ENCODE assay signal across 2 cellular contexts in the genomic region with DNA sequence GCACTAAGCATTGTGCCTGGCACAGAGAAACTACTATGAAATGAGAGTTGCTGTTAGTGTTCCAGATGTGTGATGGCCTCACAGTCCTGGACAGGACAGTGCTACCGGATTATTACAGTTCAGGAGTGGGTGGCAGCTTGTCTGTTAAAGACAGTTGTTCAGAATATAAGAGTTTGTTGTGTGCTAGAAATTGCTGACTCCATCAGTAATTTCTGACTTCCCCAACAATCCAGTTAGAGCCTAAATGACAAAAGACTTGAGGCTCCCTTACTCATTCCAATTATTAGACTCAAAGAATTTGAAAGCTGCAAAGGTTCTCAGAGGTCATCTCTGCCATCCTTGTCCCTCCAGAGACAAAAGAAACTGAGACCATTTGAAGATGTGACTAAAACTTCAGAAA.
TF ChIP-seq lines count a peak whose summit lies in the region.

No MANE protein-coding gene starts in this region.

TF ChIP-seq in A549, 52 proteins besides CTCF, POLR2A, EP300 and RAD21:
- peak; percentile 80 for TF ChIP-seq MAFK (IDR thresholded peaks at IDR 0.05; ENCODE audit: partially characterized antibody)
- no peak for TF ChIP-seq EHMT2 (IDR thresholded peaks at IDR 0.05; ENCODE audit: low read depth)
TF ChIP-seq in A549: peak in this region for 1.

TF ChIP-seq in IMR-90, 13 proteins besides CTCF, POLR2A, EP300 and RAD21 (continued from another document):
- TF ChIP-seq, protein P1, sequence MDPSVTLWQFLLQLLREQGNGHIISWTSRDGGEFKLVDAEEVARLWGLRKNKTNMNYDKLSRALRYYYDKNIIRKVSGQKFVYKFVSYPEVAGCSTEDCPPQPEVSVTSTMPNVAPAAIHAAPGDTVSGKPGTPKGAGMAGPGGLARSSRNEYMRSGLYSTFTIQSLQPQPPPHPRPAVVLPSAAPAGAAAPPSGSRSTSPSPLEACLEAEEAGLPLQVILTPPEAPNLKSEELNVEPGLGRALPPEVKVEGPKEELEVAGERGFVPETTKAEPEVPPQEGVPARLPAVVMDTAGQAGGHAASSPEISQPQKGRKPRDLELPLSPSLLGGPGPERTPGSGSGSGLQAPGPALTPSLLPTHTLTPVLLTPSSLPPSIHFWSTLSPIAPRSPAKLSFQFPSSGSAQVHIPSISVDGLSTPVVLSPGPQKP (IDR thresholded peaks at IDR 0.05; ENCODE audit: borderline replicate concordance, low read depth, low read length): no peak
